Comparison of ENCODE assay signal across 32 cellular contexts in the genomic region with DNA sequence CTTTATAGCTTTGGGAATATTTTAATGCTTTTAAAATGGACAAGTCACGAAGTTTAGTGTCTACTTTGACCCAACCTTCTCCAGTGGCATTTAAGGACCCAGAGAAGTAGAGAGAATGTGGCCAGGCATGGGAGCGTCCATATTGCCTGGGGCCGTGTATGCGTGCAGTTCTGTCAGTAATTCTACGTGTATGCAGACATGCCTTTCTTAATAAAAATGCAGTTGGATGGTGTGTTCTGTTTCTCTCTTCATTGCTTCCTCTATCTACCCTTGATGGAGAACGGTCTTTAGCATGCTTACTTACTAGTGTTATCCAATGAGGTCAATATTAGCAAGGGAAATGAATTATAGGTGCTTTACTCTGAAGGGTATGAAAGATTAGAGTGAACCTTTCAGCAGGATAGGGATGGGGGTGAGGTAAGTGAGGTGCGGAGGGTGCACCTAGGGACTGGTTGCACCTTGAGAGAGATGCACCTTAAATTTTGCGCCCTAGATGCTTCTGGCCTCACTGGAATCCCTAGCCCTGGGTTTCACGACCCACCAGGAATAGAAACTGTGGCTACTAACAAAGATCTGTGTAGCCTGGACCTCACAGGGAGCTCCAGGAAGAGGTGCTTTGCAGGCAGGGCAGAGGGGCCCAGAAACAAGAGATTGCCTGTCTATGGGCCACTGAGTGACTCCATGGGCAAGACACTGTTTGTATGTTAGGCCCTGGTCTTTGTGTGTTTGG.
"Had no signal": no experiment of that assay in that cellular context is flagged by ENCODE, and none has a peak within 500 bp of the region (broad histone marks: within the 10 kb centered on the region; RNA-seq: fewer than 3 reads in every experiment).

No MANE protein-coding gene starts in this region.

- H3K27me3 ChIP-seq: brain microvascular endothelial cell, Peyer's patch, SJSA1 had no signal

- H3K27ac Mint-ChIP-seq: activated CD8-positive, alpha-beta T cell treated with anti-CD3 and anti-CD28 coated beads, Interleukin-2, amount 10 ng/mL, durations not matched to agents 7 days and 5 days; activated naive CD4-positive, alpha-beta T cell treated with anti-CD3 and anti-CD28 coated beads, Interleukin-2, amount 50 U/mL, for 24 hours; activated T-cell treated with anti-CD3 and anti-CD28 coated beads, Interleukin-2, amount 50 U/mL, for 24 hours; activated T-helper 2 cell treated with anti-CD3 and anti-CD28 coated beads, Interferon-gamma antibody, Interleukin-2, Interleukin-4, amounts not matched to agents 10 μg/mL and 5 μg/mL and 100 μg/mL, durations not matched to agents 14 hours and 24 hours and 36 hours had no signal

- ATAC-seq: activated CD8-positive, alpha-beta T cell treated with anti-CD3 and anti-CD28 coated beads, Interleukin-2, amount 10 ng/mL, durations not matched to agents 7 days and 5 days; PC-3; SK-N-SH treated with all-trans-retinoic acid at 6 μM for 48 hours had no signal

- H3K4me1 Mint-ChIP-seq: activated naive CD4-positive, alpha-beta T cell treated with anti-CD3 and anti-CD28 coated beads, Interleukin-2, amount 50 U/mL, for 24 hours had no signal

- H3K4me3 ChIP-seq: Peyer's patch, SJSA1 had no signal

- H3K9me3 ChIP-seq: Peyer's patch, SJSA1 had no signal

- H3K27ac ChIP-seq: brain microvascular endothelial cell, KMS-11, Peyer's patch, SJSA1 had no signal

- H3K4me3 Mint-ChIP-seq: activated CD8-positive, alpha-beta T cell treated with anti-CD3 and anti-CD28 coated beads, Interleukin-2, amount 10 ng/mL, durations not matched to agents 7 days and 5 days; activated naive CD4-positive, alpha-beta T cell treated with anti-CD3 and anti-CD28 coated beads, Interleukin-2, amount 50 U/mL, for 24 hours; activated T-cell treated with anti-CD3 and anti-CD28 coated beads, Interleukin-2, amount 50 U/mL, for 24 hours had no signal

- H3K4me2 ChIP-seq: KMS-11 had no signal

- H3K36me3 ChIP-seq: brain microvascular endothelial cell, Peyer's patch, SJSA1, WERI-Rb-1 had no signal

- H3K4me1 ChIP-seq: Peyer's patch, SJSA1 had no signal

- H3K9ac ChIP-seq: KMS-11 had no signal

- DNase-seq: activated CD4-positive, alpha-beta T cell treated with anti-CD3 and anti-CD28 coated beads for 1 hour; activated CD4-positive, alpha-beta T cell treated with anti-CD3 and anti-CD28 coated beads for 48 hours; activated CD4-positive, alpha-beta T cell treated with anti-CD3 and anti-CD28 coated beads, Interleukin-2, amount 50 U/mL, for 4 hours; activated CD4-positive, CD25-positive, alpha-beta regulatory T cell; activated CD8-positive, alpha-beta T cell treated with anti-CD3 and anti-CD28 coated beads, Interleukin-2, amount 10 ng/mL, durations not matched to agents 7 days and 5 days; activated gamma-delta T cell; activated naive CD4-positive, alpha-beta T cell treated with Interleukin-2 at 50 U/mL for 16 hours; activated T-cell treated with anti-CD3 and anti-CD28 coated beads, Interleukin-2, amount 50 U/mL, for 24 hours; anterior cingulate cortex; brain microvascular endothelial cell; central memory CD4-positive, alpha-beta T cell; MM.1S; MV-4-11; NCI-H1092; NCI-H1436 treated with DMSO at 0.1 percent for 48 hours; NCI-H1694 treated with DMSO at 0.1 percent for 48 hours; NCI-H2029; NCI-H510A; NCI-H526; NCI-H748 treated with DMSO at 0.1 percent for 48 hours; NK-92 treated with Interleukin-12 subunit alpha and Interleukin-12 subunit beta, amount 100 ng/mL, for 24 hours; PC-3; Peyer's patch; RPMI8226; SHP77 treated with DMSO at 0.1 percent for 48 hours; T1000; WERI-Rb-1 had no signal

- H3K9me3 Mint-ChIP-seq: activated T-cell treated with anti-CD3 and anti-CD28 coated beads, Interleukin-2, amount 50 U/mL, for 24 hours; activated T-helper 2 cell treated with anti-CD3 and anti-CD28 coated beads, Interferon-gamma antibody, Interleukin-2, Interleukin-4, amounts not matched to agents 10 μg/mL and 5 μg/mL and 100 μg/mL, durations not matched to agents 14 hours and 24 hours and 36 hours had no signal

- H3K36me3 Mint-ChIP-seq: activated naive CD4-positive, alpha-beta T cell treated with anti-CD3 and anti-CD28 coated beads, Interleukin-2, amount 50 U/mL, for 24 hours had no signal

- H3K27me3 Mint-ChIP-seq: activated naive CD4-positive, alpha-beta T cell treated with anti-CD3 and anti-CD28 coated beads, Interleukin-2, amount 50 U/mL, for 24 hours had no signal
